ENCODE assay signal across 8 cellular contexts in the genomic region with DNA sequence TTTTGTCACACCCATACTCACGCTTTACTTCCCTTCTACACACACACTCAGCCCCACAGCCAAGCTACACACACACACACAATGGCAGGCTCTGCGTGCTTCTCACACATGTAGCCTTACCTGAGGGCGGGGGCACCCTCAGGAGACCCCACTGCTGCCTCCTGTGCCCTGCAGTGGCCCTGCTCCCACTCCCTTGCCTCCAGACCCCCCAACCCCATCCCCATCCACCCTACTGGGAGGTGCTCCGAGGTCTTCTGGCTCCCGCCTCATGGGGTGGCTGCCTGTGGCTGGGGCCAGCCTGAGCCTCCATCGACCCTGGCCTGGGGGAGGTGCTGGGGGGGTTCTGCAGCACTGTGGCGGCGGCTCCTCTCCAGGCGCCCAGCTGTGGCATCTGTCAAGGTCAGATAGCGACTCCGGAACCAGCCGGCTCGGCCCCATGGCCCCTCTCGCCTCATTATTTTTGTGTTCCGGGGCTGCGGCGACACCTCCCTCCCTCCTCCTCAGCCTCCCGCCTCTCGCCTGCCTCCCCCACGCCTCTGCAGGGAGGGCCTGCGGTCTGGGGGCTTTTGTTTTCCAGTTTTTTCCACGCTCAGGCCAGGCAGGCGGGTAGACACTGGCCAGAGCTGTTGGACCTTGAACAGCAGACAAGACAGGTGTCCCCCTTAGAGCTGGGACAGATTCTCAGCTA. TPM values are rescaled to one million over a fixed set of nuclear protein-coding genes. Genes with fewer than 3 reads are reported as not detected.
DNase-seq lines count a peak whose midpoint lies in the region; ATAC-seq and TF ChIP-seq lines count a peak whose summit lies in the region.

No MANE protein-coding gene starts in this region.

- TF ChIP-seq CTCF in WERI-Rb-1 (IDR thresholded peaks at IDR 0.05; ENCODE audit: low read depth, low read length) = no peak

- intact Hi-C loops in left ventricle myocardium superior (cut with micrococcal nuclease) = no loop called here

- peak overlapping the region; percentile 83 for H3K27ac Mint-ChIP-seq in stimulated activated effector memory CD8-positive, alpha-beta T cell treated with anti-CD3 and anti-CD28 coated beads, Interleukin-12 subunit alpha, Interleukin-12 subunit beta, amount 100 ng/mL, for 72 hours

- H3K36me3 ChIP-seq in WERI-Rb-1 = peaks cover 50% of the 10 kb centered on the region

- peak overlapping the region; percentile 29; the same call in 1 of the 2 replicates for H3K27ac ChIP-seq in WERI-Rb-1

- H3K27me3 ChIP-seq in WERI-Rb-1 (ENCODE audit: insufficient read depth, low read depth, severe bottlenecking) = no peaks in the 10 kb centered on the region

- no peaks in the 10 kb centered on the region for H3K9me3 ChIP-seq in WERI-Rb-1 (ENCODE audit: severe bottlenecking)

- no peaks in the 10 kb centered on the region for H3K9me3 Mint-ChIP-seq in stimulated activated effector memory CD8-positive, alpha-beta T cell treated with anti-CD3 and anti-CD28 coated beads, Interleukin-12 subunit alpha, Interleukin-12 subunit beta, amount 100 ng/mL, for 72 hours

- H3K4me1 Mint-ChIP-seq in stimulated activated effector memory CD8-positive, alpha-beta T cell treated with anti-CD3 and anti-CD28 coated beads, Interleukin-12 subunit alpha, Interleukin-12 subunit beta, amount 100 ng/mL, for 72 hours = peaks cover 69% of the 10 kb centered on the region

- peak overlapping the region; percentile 72 for H3K4me3 Mint-ChIP-seq in stimulated activated effector memory CD8-positive, alpha-beta T cell treated with anti-CD3 and anti-CD28 coated beads, Interleukin-12 subunit alpha, Interleukin-12 subunit beta, amount 100 ng/mL, for 72 hours

- peak; percentile 20 to 52 for DNase-seq in NCI-H524 (lab: John Stamatoyannopoulos, UW)
- no peak for DNase-seq in NCI-H524 treated with DMSO at 0.1 percent for 48 hours (lab: John Stamatoyannopoulos, UW)
- no peak for DNase-seq in WERI-Rb-1
- peak; percentile 72 for DNase-seq in left ventricle myocardium superior
- peak in 1 of 2 donors; percentile 70 for DNase-seq in stimulated activated effector memory CD8-positive, alpha-beta T cell treated with anti-CD3 and anti-CD28 coated beads, Interleukin-12 subunit alpha, Interleukin-12 subunit beta, amount 100 ng/mL, for 72 hours (ENCODE audit: low spot score in 2 of 2)
- no peak for DNase-seq in mucosa of gallbladder (ENCODE audit: low spot score)
- DNase-seq in NCI-H1694 treated with DMSO at 0.1 percent for 48 hours (lab: John Stamatoyannopoulos, UW) = no peak

- no peak overlapping the region for H3K4me3 ChIP-seq in WERI-Rb-1 (ENCODE audit: low read depth, low read length)

- ATAC-seq in HG03039 (IDR thresholded peaks at IDR 0.05; ENCODE audit: unreplicated experiment) (peak; percentile 21), left ventricle myocardium superior (peak; percentile 44)
- ATAC-seq in stimulated activated effector memory CD8-positive, alpha-beta T cell treated with anti-CD3 and anti-CD28 coated beads, Interleukin-12 subunit alpha, Interleukin-12 subunit beta, amount 100 ng/mL, for 72 hours = peak; percentile 22

- H3K36me3 Mint-ChIP-seq in stimulated activated effector memory CD8-positive, alpha-beta T cell treated with anti-CD3 and anti-CD28 coated beads, Interleukin-12 subunit alpha, Interleukin-12 subunit beta, amount 100 ng/mL, for 72 hours = peaks cover 6% of the 10 kb centered on the region

RNA-seq across cellular contexts. Expression of a gene that starts 21.7 kb away (rescaled TPM):
- total RNA-seq in left ventricle myocardium superior = 75.7 TPM
- 71.7 TPM for total RNA-seq in mucosa of gallbladder

Comparison
In these comparisons a context has a peak if more than half of its experiments do, and no peak if none do; other contexts are left out.
1. DNase-seq: peak in NCI-H524 (2 of 2) and left ventricle myocardium superior (single experiment); none in NCI-H524 treated with DMSO at 0.1 percent for 48 hours (single experiment), WERI-Rb-1 (single experiment), mucosa of gallbladder (single experiment) and NCI-H1694 treated with DMSO at 0.1 percent for 48 hours (single experiment).
2. Peak in every context shown above with its lines, with median percentiles within 50 percentile points of each other: ATAC-seq.